In the genomic region with DNA sequence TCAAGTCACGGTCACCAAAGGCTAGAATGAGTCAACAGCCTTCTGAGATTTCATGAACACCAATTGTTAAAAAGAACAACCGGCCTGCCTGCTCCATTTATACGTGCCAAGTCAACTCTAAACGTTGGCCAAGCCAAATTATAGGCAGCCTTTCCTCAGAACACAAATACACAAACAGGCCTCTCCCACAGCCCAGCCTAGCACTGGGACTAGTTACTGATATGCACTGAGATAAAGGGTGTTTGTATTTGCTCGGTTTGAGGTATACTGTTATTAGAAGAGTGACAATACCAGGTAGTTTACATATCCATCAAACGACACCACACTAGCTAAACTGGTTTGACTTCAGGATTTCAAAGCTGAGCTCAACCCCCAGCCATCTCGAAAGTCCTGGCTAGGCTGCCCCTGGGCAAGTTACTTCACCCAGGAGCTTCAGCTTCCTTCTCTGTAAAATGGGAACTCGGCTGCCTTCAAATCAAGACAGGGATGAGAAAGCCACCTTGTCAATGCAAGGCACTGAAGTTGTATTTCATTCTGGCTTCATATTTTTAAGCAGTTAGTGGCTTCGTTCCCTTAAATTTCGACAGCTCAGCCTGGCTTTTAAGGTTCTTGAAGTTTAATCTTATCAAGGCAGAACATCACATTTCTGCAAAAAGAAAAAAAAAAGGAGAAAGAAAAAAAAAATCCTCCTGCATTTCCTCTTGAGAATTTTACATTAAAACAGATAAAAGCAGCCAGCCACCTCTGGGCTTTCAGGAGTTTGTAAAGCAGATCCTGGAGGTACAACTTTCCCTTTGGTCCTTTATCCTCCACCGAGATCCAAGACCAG, we compare ENCODE assay signal across 8 cellular contexts. TPM values are rescaled to one million over a fixed set of nuclear protein-coding genes. Genes with fewer than 3 reads are reported as not detected.
DNase-seq lines count a peak whose midpoint lies in the region; ATAC-seq and TF ChIP-seq lines count a peak whose summit lies in the region.

No MANE protein-coding gene starts in this region.

- no peak for DNase-seq in DND-41
- DNase-seq in NCI-H526 treated with DMSO at 0.1 percent for 48 hours (lab: John Stamatoyannopoulos, UW), result peak; percentile 96
- no peak for DNase-seq in coronary artery (ENCODE audit: low spot score)
- no peak for DNase-seq in neural crest cell (ENCODE audit: low read depth, low spot score)
- no peak for DNase-seq in NCI-H128 (lab: John Stamatoyannopoulos, UW; ENCODE audit: unreplicated experiment)
- DNase-seq in COLO829 (ENCODE audit: low spot score), result no peak
- DNase-seq in kidney glomerular epithelial cell (lab: John Stamatoyannopoulos, UW), result no peak

- peaks cover 55% of the 10 kb centered on the region for H3K4me1 ChIP-seq in DND-41 (ENCODE audit: insufficient read depth, low read length)

- peak overlapping the region; percentile 57 for H3K4me3 Mint-ChIP-seq in neural crest cell

- H2AFZ ChIP-seq in DND-41 (ENCODE audit: low read depth, low read length), result no peak overlapping the region

- H3K36me3 Mint-ChIP-seq in neural crest cell (ENCODE audit: low read depth), result peaks cover 4% of the 10 kb centered on the region

- no peaks in the 10 kb centered on the region for H3K9me3 Mint-ChIP-seq in neural crest cell

- peaks cover 33% of the 10 kb centered on the region for H3K27me3 ChIP-seq in DND-41 (ENCODE audit: insufficient read depth, low read length, poor library complexity)

- no peak overlapping the region for H3K27ac Mint-ChIP-seq in neural crest cell (ENCODE audit: unreplicated experiment)

- H3K36me3 ChIP-seq in DND-41 (ENCODE audit: insufficient read depth, low read length), result peaks cover 56% of the 10 kb centered on the region

- H3K9ac ChIP-seq in DND-41 (ENCODE audit: low read depth, low read length), result no peak overlapping the region

- H3K79me2 ChIP-seq in DND-41 (ENCODE audit: insufficient read depth, low read length), result peaks cover 83% of the 10 kb centered on the region

- H4K20me1 ChIP-seq in DND-41 (ENCODE audit: insufficient read depth, low read length), result peaks cover 65% of the 10 kb centered on the region

- TF ChIP-seq CTCF in DND-41 (IDR thresholded peaks at IDR 0.05; ENCODE audit: borderline replicate concordance, extremely low read depth, low read length, poor library complexity, severe bottlenecking), result no peak
- TF ChIP-seq CTCF in coronary artery (IDR thresholded peaks at IDR 0.05), result no peak
- no peak for TF ChIP-seq CTCF in neural crest cell (conservative IDR thresholded peaks at IDR 0.05)

- H3K4me2 ChIP-seq in DND-41 (ENCODE audit: insufficient read depth, low read length), result peak overlapping the region; percentile 84

- H3K9me3 ChIP-seq in DND-41 (ENCODE audit: insufficient read depth, low read length, severe bottlenecking), result no peaks in the 10 kb centered on the region

- H3K27ac ChIP-seq in DND-41 (ENCODE audit: low read length) (no peak overlapping the region), coronary artery (no peak overlapping the region)

- no peak overlapping the region; a peak in 1 of 4 replicates for H3K4me3 ChIP-seq in DND-41 (ENCODE audit: low read depth in 1 of 2, low read length in 2 of 2)
- peak overlapping the region; percentile 51 for H3K4me3 ChIP-seq in coronary artery

- ATAC-seq in DND-41 (ENCODE audit: insufficient read depth, low read depth) (no peak), HG03039 (IDR thresholded peaks at IDR 0.05; ENCODE audit: unreplicated experiment) (no peak)

- H3K27me3 Mint-ChIP-seq in neural crest cell (ENCODE audit: low read depth), result peaks cover 43% of the 10 kb centered on the region

- peaks cover 75% of the 10 kb centered on the region for H3K4me1 Mint-ChIP-seq in neural crest cell

RNA-seq across cellular contexts. Expression of gene TLE3, which starts 4.0 kb away (rescaled TPM):
- total RNA-seq in neural crest cell, result 81.3 and 89.9 TPM in 2 replicates
